17 cellular contexts compared by ENCODE assay signal in the genomic region with DNA sequence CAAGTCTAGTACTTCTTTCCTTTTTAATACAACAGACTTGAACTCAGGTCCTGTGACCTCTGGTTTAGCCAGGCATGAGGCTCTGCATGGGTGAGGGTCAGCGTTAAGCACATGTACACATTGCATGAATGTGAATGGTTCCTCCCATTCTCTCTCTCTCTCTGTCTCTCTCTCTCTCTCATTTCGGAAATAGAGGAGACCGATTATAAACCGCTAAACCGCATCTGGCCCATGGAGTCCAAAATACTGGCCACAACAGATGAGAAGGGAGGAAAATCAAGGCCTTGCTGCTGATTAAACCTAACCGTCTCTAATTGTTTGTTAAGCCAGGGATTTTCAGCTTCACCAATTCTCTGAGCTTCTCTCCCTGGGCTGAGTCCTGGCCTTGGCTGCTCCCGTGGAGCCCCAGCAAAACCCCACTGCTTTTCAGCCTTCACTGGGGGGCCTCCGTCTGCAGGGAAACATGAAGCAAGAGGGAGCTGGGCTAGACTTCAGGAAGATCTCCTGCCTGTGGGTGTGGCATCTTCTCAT.
"Had no signal": no experiment of that assay in that cellular context is flagged by ENCODE, and none has a peak within 500 bp of the region (broad histone marks: within the 10 kb centered on the region; RNA-seq: fewer than 3 reads in every experiment).

No MANE protein-coding gene starts in this region.

- H3K27ac ChIP-seq: right atrium auricular region, tibial nerve had no signal

- H3K36me3 ChIP-seq: right atrium auricular region, tibial nerve had no signal

- ATAC-seq: activated CD4-positive, alpha-beta T cell treated with anti-CD3 and anti-CD28 coated beads for 36 hours; left lobe of liver; stimulated activated naive CD8-positive, alpha-beta T cell treated with anti-CD3 and anti-CD28 coated beads, Interleukin-15, Interleukin-2, amounts not matched to agents 100 U/mL and 50 U/mL, for 24 hours; WTC11 had no signal

- H3K4me3 ChIP-seq: right atrium auricular region, tibial nerve had no signal

- H3K9me3 ChIP-seq: right atrium auricular region, tibial nerve had no signal

- DNase-seq: activated CD4-positive, alpha-beta memory T cell treated with anti-CD3 and anti-CD28 coated beads for 36 hours; activated CD4-positive, alpha-beta T cell treated with anti-CD3 and anti-CD28 coated beads for 36 hours; activated T-cell treated with anti-CD3 and anti-CD28 coated beads for 4 hours; amniotic stem cell; effector CD4-positive, alpha-beta T cell; hypothalamus; mammary epithelial cell; midbrain; occipital lobe; stimulated activated CD4-positive, alpha-beta T cell treated with anti-CD3 and anti-CD28 coated beads, Interleukin-2, amount 100 ng/mL, for 24 hours; stimulated activated naive CD8-positive, alpha-beta T cell treated with anti-CD3 and anti-CD28 coated beads, Interleukin-15, Interleukin-2, amounts not matched to agents 100 U/mL and 50 U/mL, for 24 hours; substantia nigra; T1000 had no signal

- H3K4me1 ChIP-seq: right atrium auricular region, tibial nerve had no signal
